In genomic region chr16:89922477-89922883, GRCh38 we compare ENCODE assay signal across 1 cellular context.
TF ChIP-seq lines count a peak whose summit lies in the region.

No MANE protein-coding gene starts in this region.

TF ChIP-seq in K562, 482 proteins besides CTCF, POLR2A, EP300 and RAD21 (continued from another document and continues in another):
- TF ChIP-seq, protein P1, sequence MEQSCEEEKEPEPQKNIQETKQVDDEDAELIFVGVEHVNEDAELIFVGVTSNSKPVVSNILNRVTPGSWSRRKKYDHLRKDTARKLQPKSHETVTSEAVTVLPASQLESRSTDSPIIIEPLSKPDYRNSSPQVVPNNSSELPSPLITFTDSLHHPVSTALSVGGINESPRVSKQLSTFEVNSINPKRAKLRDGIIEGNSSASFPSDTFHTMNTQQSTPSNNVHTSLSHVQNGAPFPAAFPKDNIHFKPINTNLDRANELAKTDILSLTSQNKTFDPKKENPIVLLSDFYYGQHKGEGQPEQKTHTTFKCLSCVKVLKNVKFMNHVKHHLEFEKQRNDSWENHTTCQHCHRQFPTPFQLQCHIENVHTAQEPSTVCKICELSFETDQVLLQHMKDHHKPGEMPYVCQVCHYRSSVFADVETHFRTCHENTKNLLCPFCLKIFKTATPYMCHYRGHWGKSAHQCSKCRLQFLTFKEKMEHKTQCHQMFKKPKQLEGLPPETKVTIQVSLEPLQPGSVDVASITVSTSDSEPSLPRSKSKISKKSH (CRISPR knock-in tag; IDR thresholded peaks at IDR 0.05), result no peak
- TF ChIP-seq ZFX (CRISPR knock-in tag; IDR thresholded peaks at IDR 0.05) (peak; percentile 75; the same call in 1 of the 2 replicates), CLOCK (CRISPR knock-in tag; IDR thresholded peaks at IDR 0.05; ENCODE audit: borderline replicate concordance) (no peak), BMI1 (IDR thresholded peaks at IDR 0.05; ENCODE audit: low read length) (no peak), SIN3A (IDR thresholded peaks at IDR 0.05; ENCODE audit: borderline replicate concordance in 2 of 2, control insufficient read depth in 1 of 2, low read depth in 2 of 2, low read length in 2 of 2) (no peak), ZNF398 (CRISPR knock-in tag; IDR thresholded peaks at IDR 0.05) (no peak), FOXA3 (CRISPR knock-in tag; conservative IDR thresholded peaks at IDR 0.05 in 1 of 2, IDR thresholded peaks at IDR 0.05 in 1 of 2) (0 out of 4 replicates have a peak, but pooled peaks of 1 of the 2 experiments have one; percentile 24), LCOR (CRISPR knock-in tag; IDR thresholded peaks at IDR 0.05) (0 out of 2 replicates have a peak, but pooled peaks have one; percentile 19), KAT8 (IDR thresholded peaks at IDR 0.05; ENCODE audit: low read depth) (no peak), CBX8 (IDR thresholded peaks at IDR 0.05; ENCODE audit: borderline replicate concordance, extremely low read depth, low read depth, low read length, poor library complexity, severe bottlenecking) (no peak), DMBX1 (CRISPR knock-in tag; IDR thresholded peaks at IDR 0.05; ENCODE audit: borderline replicate concordance) (no peak), HDAC1 (IDR thresholded peaks at IDR 0.05) (no peak), ZNF707 (CRISPR knock-in tag; conservative IDR thresholded peaks at IDR 0.05) (no peak), BRCA1 (IDR thresholded peaks at IDR 0.05) (no peak), BRCA1 (CRISPR knock-in tag; IDR thresholded peaks at IDR 0.05) (no peak), SMAD4 (CRISPR knock-in tag; conservative IDR thresholded peaks at IDR 0.05) (no peak), SAFB (IDR thresholded peaks at IDR 0.05; ENCODE audit: borderline replicate concordance, low read depth, low read length) (no peak), E2F3 (CRISPR knock-in tag; IDR thresholded peaks at IDR 0.05) (no peak), TAF15 (IDR thresholded peaks at IDR 0.05; ENCODE audit: low read depth, low read length) (no peak), ZNF644 (tag; IDR thresholded peaks at IDR 0.05; ENCODE audit: low read depth) (no peak), SNAPC5 (CRISPR knock-in tag; IDR thresholded peaks at IDR 0.05) (no peak), ZNF282 (CRISPR knock-in tag; IDR thresholded peaks at IDR 0.05) (no peak), HNRNPUL1 (IDR thresholded peaks at IDR 0.05; ENCODE audit: low read length) (no peak), KLF1 (tag; IDR thresholded peaks at IDR 0.05) (no peak), TEAD4 (IDR thresholded peaks at IDR 0.05; ENCODE audit: low read length) (no peak), TEAD4 (CRISPR knock-in tag; IDR thresholded peaks at IDR 0.05; ENCODE audit: borderline replicate concordance) (no peak), ZNF184 (CRISPR knock-in tag; IDR thresholded peaks at IDR 0.05) (no peak), HSF4 (CRISPR knock-in tag; IDR thresholded peaks at IDR 0.05; ENCODE audit: borderline replicate concordance) (no peak), ZNF449 (CRISPR knock-in tag; IDR thresholded peaks at IDR 0.05) (no peak), ZNF395 (CRISPR knock-in tag; IDR thresholded peaks at IDR 0.05) (no peak), ZBTB7A (IDR thresholded peaks at IDR 0.05; ENCODE audit: borderline replicate concordance, control insufficient read depth, low read depth, low read length) (peak; percentile 78), BCLAF1 (IDR thresholded peaks at IDR 0.05; ENCODE audit: borderline replicate concordance in 1 of 2, control insufficient read depth in 1 of 2, low read depth in 2 of 2, low read length in 1 of 2) (no peak), GATAD2A (IDR thresholded peaks at IDR 0.05) (no peak), FOXJ3 (CRISPR knock-in tag; IDR thresholded peaks at IDR 0.05) (no peak), WHSC1 (IDR thresholded peaks at IDR 0.05; ENCODE audit: low read length) (no peak), ZNF551 (CRISPR knock-in tag; IDR thresholded peaks at IDR 0.05) (no peak), SMARCA4 (IDR thresholded peaks at IDR 0.05) (no peak), POLR3G (IDR thresholded peaks at IDR 0.05; ENCODE audit: extremely low read depth, insufficient read length, insufficient replicate concordance) (no peak), SNIP1 (IDR thresholded peaks at IDR 0.05; ENCODE audit: low read depth) (no peak), ZNF124 (CRISPR knock-in tag; IDR thresholded peaks at IDR 0.05) (no peak), ARID3B (CRISPR knock-in tag; IDR thresholded peaks at IDR 0.05; ENCODE audit: borderline replicate concordance) (no peak), PHTF2 (CRISPR knock-in tag; IDR thresholded peaks at IDR 0.05) (no peak), GTF2F1 (IDR thresholded peaks at IDR 0.05; ENCODE audit: low read depth, low read length) (no peak)
- TF ChIP-seq, protein P2, sequence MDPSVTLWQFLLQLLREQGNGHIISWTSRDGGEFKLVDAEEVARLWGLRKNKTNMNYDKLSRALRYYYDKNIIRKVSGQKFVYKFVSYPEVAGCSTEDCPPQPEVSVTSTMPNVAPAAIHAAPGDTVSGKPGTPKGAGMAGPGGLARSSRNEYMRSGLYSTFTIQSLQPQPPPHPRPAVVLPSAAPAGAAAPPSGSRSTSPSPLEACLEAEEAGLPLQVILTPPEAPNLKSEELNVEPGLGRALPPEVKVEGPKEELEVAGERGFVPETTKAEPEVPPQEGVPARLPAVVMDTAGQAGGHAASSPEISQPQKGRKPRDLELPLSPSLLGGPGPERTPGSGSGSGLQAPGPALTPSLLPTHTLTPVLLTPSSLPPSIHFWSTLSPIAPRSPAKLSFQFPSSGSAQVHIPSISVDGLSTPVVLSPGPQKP (CRISPR knock-in tag; IDR thresholded peaks at IDR 0.05), result no peak
- TF ChIP-seq, protein P3, sequence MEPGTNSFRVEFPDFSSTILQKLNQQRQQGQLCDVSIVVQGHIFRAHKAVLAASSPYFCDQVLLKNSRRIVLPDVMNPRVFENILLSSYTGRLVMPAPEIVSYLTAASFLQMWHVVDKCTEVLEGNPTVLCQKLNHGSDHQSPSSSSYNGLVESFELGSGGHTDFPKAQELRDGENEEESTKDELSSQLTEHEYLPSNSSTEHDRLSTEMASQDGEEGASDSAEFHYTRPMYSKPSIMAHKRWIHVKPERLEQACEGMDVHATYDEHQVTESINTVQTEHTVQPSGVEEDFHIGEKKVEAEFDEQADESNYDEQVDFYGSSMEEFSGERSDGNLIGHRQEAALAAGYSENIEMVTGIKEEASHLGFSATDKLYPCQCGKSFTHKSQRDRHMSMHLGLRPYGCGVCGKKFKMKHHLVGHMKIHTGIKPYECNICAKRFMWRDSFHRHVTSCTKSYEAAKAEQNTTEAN (CRISPR knock-in tag; IDR thresholded peaks at IDR 0.05), result no peak
- TF ChIP-seq, protein P4, sequence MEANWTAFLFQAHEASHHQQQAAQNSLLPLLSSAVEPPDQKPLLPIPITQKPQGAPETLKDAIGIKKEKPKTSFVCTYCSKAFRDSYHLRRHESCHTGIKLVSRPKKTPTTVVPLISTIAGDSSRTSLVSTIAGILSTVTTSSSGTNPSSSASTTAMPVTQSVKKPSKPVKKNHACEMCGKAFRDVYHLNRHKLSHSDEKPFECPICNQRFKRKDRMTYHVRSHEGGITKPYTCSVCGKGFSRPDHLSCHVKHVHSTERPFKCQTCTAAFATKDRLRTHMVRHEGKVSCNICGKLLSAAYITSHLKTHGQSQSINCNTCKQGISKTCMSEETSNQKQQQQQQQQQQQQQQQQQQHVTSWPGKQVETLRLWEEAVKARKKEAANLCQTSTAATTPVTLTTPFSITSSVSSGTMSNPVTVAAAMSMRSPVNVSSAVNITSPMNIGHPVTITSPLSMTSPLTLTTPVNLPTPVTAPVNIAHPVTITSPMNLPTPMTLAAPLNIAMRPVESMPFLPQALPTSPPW (CRISPR knock-in tag; IDR thresholded peaks at IDR 0.05), result peak; percentile 86
